ENCODE assay signal across 1 cellular context in the genomic region with DNA sequence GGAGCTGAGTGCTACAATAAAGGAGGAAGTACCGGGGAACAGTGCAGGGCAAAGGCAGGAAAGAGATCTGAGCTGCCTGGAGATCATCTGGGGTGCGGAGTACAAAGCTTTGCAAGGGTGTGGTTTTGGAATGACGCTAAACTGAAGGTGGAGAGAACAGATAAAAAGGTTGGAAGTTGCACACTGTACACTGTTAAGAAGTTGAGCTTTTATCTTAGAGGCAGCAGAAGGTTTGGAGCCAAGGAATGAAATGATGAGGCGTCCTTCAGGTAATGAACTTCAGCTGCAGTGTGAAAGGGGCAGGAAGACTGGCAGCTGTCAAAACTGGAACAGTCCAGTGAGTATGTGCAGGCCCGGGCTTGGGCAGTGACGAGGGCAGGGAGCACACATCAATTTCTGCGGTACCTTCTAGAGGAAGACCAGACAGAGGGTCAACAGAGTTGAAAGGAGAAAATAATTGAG.
TF ChIP-seq lines count a peak whose summit lies in the region.

No MANE protein-coding gene starts in this region.

TF ChIP-seq in K562, 482 proteins besides CTCF, POLR2A, EP300 and RAD21 (continued from another document):
- TF ChIP-seq ARID4B (CRISPR knock-in tag; IDR thresholded peaks at IDR 0.05) (0 out of 2 replicates have a peak, but pooled peaks have one; percentile 39), ILK (tag; IDR thresholded peaks at IDR 0.05; ENCODE audit: borderline replicate concordance, low read depth) (no peak), NR2F6 (CRISPR knock-in tag; IDR thresholded peaks at IDR 0.05) (no peak), ZNF766 (CRISPR knock-in tag; conservative IDR thresholded peaks at IDR 0.05) (peak; percentile 95), ZNF175 (CRISPR knock-in tag; IDR thresholded peaks at IDR 0.05; ENCODE audit: low read depth) (peak; percentile 94), ZFP30 (CRISPR knock-in tag; IDR thresholded peaks at IDR 0.05; ENCODE audit: borderline replicate concordance) (no peak), ZSCAN29 (IDR thresholded peaks at IDR 0.05) (no peak), MTA1 (IDR thresholded peaks at IDR 0.05; ENCODE audit: borderline replicate concordance) (peak; percentile 87; the same call in 1 of the 2 replicates), RCOR1 (IDR thresholded peaks at IDR 0.05; ENCODE audit: borderline replicate concordance in 1 of 2, low read depth in 2 of 2, low read length in 2 of 2) (peak; percentile 92 to 96), NR4A1 (CRISPR knock-in tag; IDR thresholded peaks at IDR 0.05) (peak; percentile 43; the same call in 1 of the 2 replicates), NR4A1 (tag; IDR thresholded peaks at IDR 0.05) (peak; percentile 75; the same call in 1 of the 2 replicates), TCF3 (CRISPR knock-in tag; IDR thresholded peaks at IDR 0.05) (peak; percentile 99), KDM2B (CRISPR knock-in tag; IDR thresholded peaks at IDR 0.05) (0 out of 2 replicates have a peak, but pooled peaks have one; percentile 53), KHSRP (IDR thresholded peaks at IDR 0.05) (peak; percentile 93), TRIM24 (IDR thresholded peaks at IDR 0.05) (peak; percentile 96 to 98), MTA2 (IDR thresholded peaks at IDR 0.05; ENCODE audit: low read depth) (peak; percentile 99), ZNF24 (IDR thresholded peaks at IDR 0.05) (peak; percentile 67), NFE2L1 (tag; IDR thresholded peaks at IDR 0.05; ENCODE audit: borderline replicate concordance, low read depth) (no peak), JUND (IDR thresholded peaks at IDR 0.05; ENCODE audit: borderline replicate concordance, low read depth, low read length) (peak; percentile 85), JUND (tag; IDR thresholded peaks at IDR 0.05; ENCODE audit: borderline replicate concordance, low read depth, low read length) (peak; percentile 75; the same call in 1 of the 3 replicates), HCFC1 (IDR thresholded peaks at IDR 0.05; ENCODE audit: low read depth, low read length) (no peak), GATA2 (CRISPR knock-in tag; IDR thresholded peaks at IDR 0.05) (peak; percentile 94), NONO (IDR thresholded peaks at IDR 0.05; ENCODE audit: low read depth in 2 of 2, low read length in 1 of 2) (peak in 1 of 2 experiments; percentile 81; a peak in 2 of 4 replicates), ETS1 (conservative IDR thresholded peaks at IDR 0.05; ENCODE audit: control insufficient read depth, low read depth, low read length) (peak; percentile 52; the same call in 1 of the 2 replicates), CREB1 (IDR thresholded peaks at IDR 0.05) (peak; percentile 90), CREB1 (CRISPR knock-in tag; IDR thresholded peaks at IDR 0.05) (peak; percentile 66), CEBPB (tag; IDR thresholded peaks at IDR 0.05) (peak; percentile 37; the same call in 1 of the 2 replicates), TAL1 (IDR thresholded peaks at IDR 0.05) (peak; percentile 99)
- TF ChIP-seq, protein P1, sequence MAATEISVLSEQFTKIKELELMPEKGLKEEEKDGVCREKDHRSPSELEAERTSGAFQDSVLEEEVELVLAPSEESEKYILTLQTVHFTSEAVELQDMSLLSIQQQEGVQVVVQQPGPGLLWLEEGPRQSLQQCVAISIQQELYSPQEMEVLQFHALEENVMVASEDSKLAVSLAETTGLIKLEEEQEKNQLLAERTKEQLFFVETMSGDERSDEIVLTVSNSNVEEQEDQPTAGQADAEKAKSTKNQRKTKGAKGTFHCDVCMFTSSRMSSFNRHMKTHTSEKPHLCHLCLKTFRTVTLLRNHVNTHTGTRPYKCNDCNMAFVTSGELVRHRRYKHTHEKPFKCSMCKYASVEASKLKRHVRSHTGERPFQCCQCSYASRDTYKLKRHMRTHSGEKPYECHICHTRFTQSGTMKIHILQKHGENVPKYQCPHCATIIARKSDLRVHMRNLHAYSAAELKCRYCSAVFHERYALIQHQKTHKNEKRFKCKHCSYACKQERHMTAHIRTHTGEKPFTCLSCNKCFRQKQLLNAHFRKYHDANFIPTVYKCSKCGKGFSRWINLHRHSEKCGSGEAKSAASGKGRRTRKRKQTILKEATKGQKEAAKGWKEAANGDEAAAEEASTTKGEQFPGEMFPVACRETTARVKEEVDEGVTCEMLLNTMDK (IDR thresholded peaks at IDR 0.05; ENCODE audit: borderline replicate concordance, insufficient read depth, low read depth, low read length, poor library complexity, severe bottlenecking), result no peak
